33 cellular contexts compared by ENCODE assay signal in the genomic region with DNA sequence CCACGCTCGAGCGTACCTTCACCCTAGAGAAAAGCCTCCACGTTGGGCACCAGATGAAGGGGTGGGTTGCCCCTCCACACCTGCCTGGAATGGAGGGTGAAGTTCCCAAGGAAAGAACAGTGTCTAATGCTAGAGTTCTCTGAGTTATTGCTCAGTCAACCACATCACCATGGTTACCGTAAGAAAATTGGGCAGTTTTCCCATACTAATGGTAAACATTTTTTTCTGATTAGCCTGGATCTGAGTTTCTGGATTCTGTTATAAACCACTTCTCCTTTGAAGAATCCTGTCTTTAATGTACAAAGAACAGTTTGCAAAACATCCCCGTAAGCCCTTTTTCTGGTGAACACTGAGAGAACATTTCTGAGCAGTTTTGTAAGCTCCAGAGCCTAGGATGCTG. TPM values are rescaled to one million over a fixed set of nuclear protein-coding genes. Genes with fewer than 3 reads are reported as not detected.
A peak's percentile ranks its signal among the peaks of the same experiment; 100 is the strongest.
DNase-seq lines count a peak whose midpoint lies in the region; ATAC-seq, FAIRE-seq and TF ChIP-seq lines count a peak whose summit lies in the region.
"Had no signal": no experiment of that assay in that cellular context is flagged by ENCODE, and none has a peak within 500 bp of the region (broad histone marks: within the 10 kb centered on the region; RNA-seq: fewer than 3 reads in every experiment).

No MANE protein-coding gene starts in this region.

- no peak overlapping the region for H3K4me2 ChIP-seq in astrocyte (ENCODE audit: low read length)

- CTCF ChIA-PET in activated CD8-positive, alpha-beta memory T cell treated with anti-CD3 and anti-CD28 coated beads, Interleukin-2, amount 10 ng/mL, durations not matched to agents 7 days and 5 days (lab: Charles Lee): interaction anchor here (2.0 kb wide), 1 partner anchor 17 kb away, joined by 6 read pairs; no protein-coding TSS in a partner anchor

- no peaks in the 10 kb centered on the region for H3K9me3 ChIP-seq in astrocyte (ENCODE audit: insufficient read depth, low read depth, low read length)
- H3K9me3 ChIP-seq: neutrophil, right atrium auricular region, thyroid gland, uterus had no signal

- H3K27ac ChIP-seq in astrocyte (ENCODE audit: low read depth, low read length): no peak overlapping the region
- H3K27ac ChIP-seq: dorsolateral prefrontal cortex, neutrophil, right atrium auricular region, thyroid gland, uterus, VCaP had no signal

- ATAC-seq in activated CD8-positive, alpha-beta memory T cell treated with anti-CD3 and anti-CD28 coated beads, Interleukin-2, amount 10 ng/mL, durations not matched to agents 7 days and 5 days: no peak
- no peak for ATAC-seq in stimulated activated effector memory CD8-positive, alpha-beta T cell treated with anti-CD3 and anti-CD28 coated beads, Interleukin-12 subunit alpha, Interleukin-12 subunit beta, amount 100 ng/mL, for 72 hours
- no peak for ATAC-seq in HG03565 (IDR thresholded peaks at IDR 0.05; ENCODE audit: unreplicated experiment)

- peaks cover 11% of the 10 kb centered on the region for H3K9me3 Mint-ChIP-seq in activated CD8-positive, alpha-beta memory T cell treated with anti-CD3 and anti-CD28 coated beads, Interleukin-2, amount 10 ng/mL, durations not matched to agents 7 days and 5 days (ENCODE audit: low read depth)
- peaks cover 3% of the 10 kb centered on the region for H3K9me3 Mint-ChIP-seq in astrocyte (ENCODE audit: unreplicated experiment)
- peaks cover 3% of the 10 kb centered on the region for H3K9me3 Mint-ChIP-seq in stimulated activated effector memory CD8-positive, alpha-beta T cell treated with anti-CD3 and anti-CD28 coated beads, Interleukin-12 subunit alpha, Interleukin-12 subunit beta, amount 100 ng/mL, for 72 hours
- H3K9me3 Mint-ChIP-seq: activated T-cell treated with anti-CD3 and anti-CD28 coated beads, Interleukin-2, amount 50 U/mL, for 24 hours had no signal

- peak overlapping the region; percentile 78 for H3K27ac Mint-ChIP-seq in activated CD8-positive, alpha-beta memory T cell treated with anti-CD3 and anti-CD28 coated beads, Interleukin-2, amount 10 ng/mL, durations not matched to agents 7 days and 5 days
- H3K27ac Mint-ChIP-seq in astrocyte (ENCODE audit: unreplicated experiment): no peak overlapping the region
- H3K27ac Mint-ChIP-seq in stimulated activated effector memory CD8-positive, alpha-beta T cell treated with anti-CD3 and anti-CD28 coated beads, Interleukin-12 subunit alpha, Interleukin-12 subunit beta, amount 100 ng/mL, for 72 hours: peak overlapping the region; percentile 50
- H3K27ac Mint-ChIP-seq: activated naive CD8-positive, alpha-beta T cell treated with anti-CD3 and anti-CD28 coated beads for 36 hours; activated T-cell treated with anti-CD3 and anti-CD28 coated beads, Interleukin-2, amount 50 U/mL, for 24 hours; naive B cell had no signal

- H2AFZ ChIP-seq in astrocyte (ENCODE audit: low read depth, low read length): no peak overlapping the region

- H3K4me1 Mint-ChIP-seq in activated CD8-positive, alpha-beta memory T cell treated with anti-CD3 and anti-CD28 coated beads, Interleukin-2, amount 10 ng/mL, durations not matched to agents 7 days and 5 days: peaks cover 14% of the 10 kb centered on the region
- H3K4me1 Mint-ChIP-seq in astrocyte (ENCODE audit: low read depth, unreplicated experiment): peaks cover 8% of the 10 kb centered on the region
- H3K4me1 Mint-ChIP-seq in stimulated activated effector memory CD8-positive, alpha-beta T cell treated with anti-CD3 and anti-CD28 coated beads, Interleukin-12 subunit alpha, Interleukin-12 subunit beta, amount 100 ng/mL, for 72 hours: peaks cover 10% of the 10 kb centered on the region
- H3K4me1 Mint-ChIP-seq: activated naive CD8-positive, alpha-beta T cell treated with anti-CD3 and anti-CD28 coated beads for 36 hours; naive B cell had no signal

- no peaks in the 10 kb centered on the region for H3K4me1 ChIP-seq in astrocyte (ENCODE audit: insufficient read depth, low read length)
- H3K4me1 ChIP-seq: right atrium auricular region, thyroid gland, uterus had no signal

- no peaks in the 10 kb centered on the region for H3K36me3 ChIP-seq in astrocyte (ENCODE audit: insufficient read depth, low read length)
- H3K36me3 ChIP-seq: neutrophil, right atrium auricular region, thyroid gland, uterus had no signal

- H3K4me3 ChIP-seq in astrocyte (ENCODE audit: insufficient read depth, low read depth, low read length) (no peak overlapping the region), fibroblast of mammary gland (ENCODE audit: control insufficient read depth, low read depth, low read length) (no peak overlapping the region)
- H3K4me3 ChIP-seq: dorsolateral prefrontal cortex, right atrium auricular region, thyroid gland, uterus had no signal

- H3K27me3 ChIP-seq in astrocyte (ENCODE audit: insufficient read depth, low read length): no peaks in the 10 kb centered on the region
- H3K27me3 ChIP-seq: dorsolateral prefrontal cortex, neutrophil, right atrium auricular region, thyroid gland, uterus had no signal

- no peak for DNase-seq in activated CD8-positive, alpha-beta memory T cell treated with anti-CD3 and anti-CD28 coated beads, Interleukin-2, amount 10 ng/mL, durations not matched to agents 7 days and 5 days
- no peak for DNase-seq in activated CD8-positive, alpha-beta memory T cell treated with anti-CD3 and anti-CD28 coated beads for 24 hours
- DNase-seq in astrocyte (ENCODE audit: low read depth) (peak; percentile 31), fibroblast of mammary gland (ENCODE audit: low read depth) (peak; percentile 76), foreskin melanocyte (no peak)
- DNase-seq in stimulated activated effector memory CD8-positive, alpha-beta T cell treated with anti-CD3 and anti-CD28 coated beads, Interleukin-12 subunit alpha, Interleukin-12 subunit beta, amount 100 ng/mL, for 72 hours (ENCODE audit: low spot score in 2 of 2): no peak
- DNase-seq in stimulated activated CD4-positive, alpha-beta T cell treated with anti-CD3 and anti-CD28 coated beads, Interleukin-4, amount 100 ng/mL, for 1 hour: no peak
- DNase-seq: 8988T; activated CD4-positive, alpha-beta T cell treated with anti-CD3 and anti-CD28 coated beads for 4 hours; activated gamma-delta T cell; activated naive CD8-positive, alpha-beta T cell treated with anti-CD3 and anti-CD28 coated beads for 36 hours; activated T-cell treated with anti-CD3 and anti-CD28 coated beads, Interleukin-2, amount 50 U/mL, for 24 hours; Calu3; cerebellar nuclear complex; DMS79; dorsolateral prefrontal cortex; H7; head of caudate nucleus; KBM-7; naive B cell; NCI-H1092; NCI-H1694 treated with DMSO at 0.1 percent for 48 hours; NCI-H82; posterior cingulate gyrus; stimulated activated CD4-positive, alpha-beta T cell treated with anti-CD3 and anti-CD28 coated beads, Interleukin-1b, Interleukin-23, amount 100 ng/mL, for 48 hours; T1000; thyroid gland; uterus had no signal

- no peak for FAIRE-seq in astrocyte (lab: Jason Lieb, UNC)

- no peaks in the 10 kb centered on the region for H3K79me2 ChIP-seq in astrocyte (ENCODE audit: insufficient read depth, low read length)

- H3K36me3 Mint-ChIP-seq in activated CD8-positive, alpha-beta memory T cell treated with anti-CD3 and anti-CD28 coated beads, Interleukin-2, amount 10 ng/mL, durations not matched to agents 7 days and 5 days: peaks cover 16% of the 10 kb centered on the region
- H3K36me3 Mint-ChIP-seq in astrocyte (ENCODE audit: low read depth, unreplicated experiment): no peaks in the 10 kb centered on the region
- H3K36me3 Mint-ChIP-seq in stimulated activated effector memory CD8-positive, alpha-beta T cell treated with anti-CD3 and anti-CD28 coated beads, Interleukin-12 subunit alpha, Interleukin-12 subunit beta, amount 100 ng/mL, for 72 hours: no peaks in the 10 kb centered on the region

- H4K20me1 ChIP-seq in astrocyte (ENCODE audit: insufficient read depth, low read length): no peaks in the 10 kb centered on the region

- H3K9ac ChIP-seq in astrocyte (ENCODE audit: low read length): no peak overlapping the region

- no peak overlapping the region for H3K4me3 Mint-ChIP-seq in activated CD8-positive, alpha-beta memory T cell treated with anti-CD3 and anti-CD28 coated beads, Interleukin-2, amount 10 ng/mL, durations not matched to agents 7 days and 5 days
- H3K4me3 Mint-ChIP-seq in astrocyte (ENCODE audit: unreplicated experiment): no peak overlapping the region
- no peak overlapping the region for H3K4me3 Mint-ChIP-seq in stimulated activated effector memory CD8-positive, alpha-beta T cell treated with anti-CD3 and anti-CD28 coated beads, Interleukin-12 subunit alpha, Interleukin-12 subunit beta, amount 100 ng/mL, for 72 hours
- H3K4me3 Mint-ChIP-seq: activated naive CD8-positive, alpha-beta T cell treated with anti-CD3 and anti-CD28 coated beads for 36 hours; activated T-cell treated with anti-CD3 and anti-CD28 coated beads, Interleukin-2, amount 50 U/mL, for 24 hours; CD4-positive, CD25-positive, alpha-beta regulatory T cell; naive B cell had no signal

- peaks cover 3% of the 10 kb centered on the region for H3K27me3 Mint-ChIP-seq in activated CD8-positive, alpha-beta memory T cell treated with anti-CD3 and anti-CD28 coated beads, Interleukin-2, amount 10 ng/mL, durations not matched to agents 7 days and 5 days
- peaks cover 3% of the 10 kb centered on the region for H3K27me3 Mint-ChIP-seq in astrocyte (ENCODE audit: low read depth, unreplicated experiment)
- H3K27me3 Mint-ChIP-seq: activated naive CD8-positive, alpha-beta T cell treated with anti-CD3 and anti-CD28 coated beads for 36 hours; activated T-cell treated with anti-CD3 and anti-CD28 coated beads, Interleukin-2, amount 50 U/mL, for 24 hours had no signal

- TF ChIP-seq CTCF in astrocyte (IDR thresholded peaks at IDR 0.05; ENCODE audit: insufficient read depth, low read depth, low read length) (no peak), fibroblast of mammary gland (conservative IDR thresholded peaks at IDR 0.05; ENCODE audit: control insufficient read depth, insufficient read depth, low read depth, low read length) (no peak)

RNA-seq across cellular contexts. Expression of a gene that starts 45.5 kb away (rescaled TPM):
- total RNA-seq in activated CD8-positive, alpha-beta memory T cell treated with anti-CD3 and anti-CD28 coated beads, Interleukin-2, amount 10 ng/mL, durations not matched to agents 7 days and 5 days: under 1 TPM; 0.82 to 0.85 TPM
- 0.31 and 0.59 TPM in 2 replicates for total RNA-seq in astrocyte

Comparison
In these comparisons a context has a peak if more than half of its experiments do, and no peak if none do; other contexts are left out.
1. DNase-seq: peak in astrocyte (single experiment) and fibroblast of mammary gland (single experiment); none in activated CD8-positive, alpha-beta memory T cell treated with anti-CD3 and anti-CD28 coated beads, Interleukin-2, amount 10 ng/mL, durations not matched to agents 7 days and 5 days (single experiment), activated CD8-positive, alpha-beta memory T cell treated with anti-CD3 and anti-CD28 coated beads for 24 hours (single experiment), stimulated activated effector memory CD8-positive, alpha-beta T cell treated with anti-CD3 and anti-CD28 coated beads, Interleukin-12 subunit alpha, Interleukin-12 subunit beta, amount 100 ng/mL, for 72 hours (0 of 2), stimulated activated CD4-positive, alpha-beta T cell treated with anti-CD3 and anti-CD28 coated beads, Interleukin-4, amount 100 ng/mL, for 1 hour (single experiment) and foreskin melanocyte (single experiment).